Comparison of ENCODE assay signal across 1 cellular context in the genomic region with DNA sequence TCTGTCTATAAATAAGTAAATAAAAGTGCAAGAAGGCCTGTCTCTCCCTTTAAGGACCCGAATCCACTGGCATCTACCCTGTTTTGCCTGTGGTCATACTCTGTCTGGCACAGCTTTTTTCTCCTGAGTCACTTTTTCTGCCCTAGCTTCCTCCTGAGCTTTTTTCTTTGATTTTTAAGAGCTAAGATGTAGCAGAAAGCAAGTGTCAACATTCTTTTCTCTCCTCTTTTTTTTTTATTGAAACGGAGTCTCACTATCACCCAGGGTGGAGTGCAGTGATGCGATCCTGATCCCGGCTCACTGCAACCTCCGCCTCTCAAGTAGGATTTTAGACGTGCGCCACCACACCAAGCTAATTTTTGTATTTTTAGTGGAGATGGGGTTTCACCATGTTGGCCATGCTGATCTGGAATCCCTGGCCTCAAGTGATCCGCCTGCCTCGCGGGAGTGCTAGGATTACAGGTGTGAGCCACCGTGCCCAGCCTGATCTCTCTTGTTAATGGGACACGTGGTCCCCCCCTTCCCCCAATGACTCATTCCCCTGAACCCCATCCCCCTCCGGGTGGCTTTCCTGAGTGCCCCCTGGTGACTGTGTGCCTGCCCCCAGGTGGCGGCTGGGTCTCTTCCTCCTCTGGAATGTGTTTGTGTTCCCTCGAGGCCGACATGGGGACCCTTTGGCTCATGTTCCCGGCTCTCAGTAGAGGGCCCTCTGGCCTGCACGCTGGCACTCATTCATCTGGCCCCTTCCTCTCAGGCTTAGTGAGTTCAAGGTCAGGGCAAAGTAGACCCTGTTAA.
TF ChIP-seq lines count a peak whose summit lies in the region.

No MANE protein-coding gene starts in this region.

TF ChIP-seq in SK-N-SH treated with all-trans-retinoic acid at 6 μM for 48 hours, 23 proteins besides CTCF, POLR2A, EP300 and RAD21 (continued from another document):
- TF ChIP-seq, protein P1, sequence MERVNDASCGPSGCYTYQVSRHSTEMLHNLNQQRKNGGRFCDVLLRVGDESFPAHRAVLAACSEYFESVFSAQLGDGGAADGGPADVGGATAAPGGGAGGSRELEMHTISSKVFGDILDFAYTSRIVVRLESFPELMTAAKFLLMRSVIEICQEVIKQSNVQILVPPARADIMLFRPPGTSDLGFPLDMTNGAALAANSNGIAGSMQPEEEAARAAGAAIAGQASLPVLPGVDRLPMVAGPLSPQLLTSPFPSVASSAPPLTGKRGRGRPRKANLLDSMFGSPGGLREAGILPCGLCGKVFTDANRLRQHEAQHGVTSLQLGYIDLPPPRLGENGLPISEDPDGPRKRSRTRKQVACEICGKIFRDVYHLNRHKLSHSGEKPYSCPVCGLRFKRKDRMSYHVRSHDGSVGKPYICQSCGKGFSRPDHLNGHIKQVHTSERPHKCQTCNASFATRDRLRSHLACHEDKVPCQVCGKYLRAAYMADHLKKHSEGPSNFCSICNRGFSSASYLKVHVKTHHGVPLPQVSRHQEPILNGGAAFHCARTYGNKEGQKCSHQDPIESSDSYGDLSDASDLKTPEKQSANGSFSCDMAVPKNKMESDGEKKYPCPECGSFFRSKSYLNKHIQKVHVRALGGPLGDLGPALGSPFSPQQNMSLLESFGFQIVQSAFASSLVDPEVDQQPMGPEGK (CRISPR knock-in tag; IDR thresholded peaks at IDR 0.05; ENCODE audit: borderline replicate concordance): no peak
- no peak for TF ChIP-seq ARNTL (CRISPR knock-in tag; IDR thresholded peaks at IDR 0.05; ENCODE audit: borderline replicate concordance, low read depth)
- TF ChIP-seq, protein P2, sequence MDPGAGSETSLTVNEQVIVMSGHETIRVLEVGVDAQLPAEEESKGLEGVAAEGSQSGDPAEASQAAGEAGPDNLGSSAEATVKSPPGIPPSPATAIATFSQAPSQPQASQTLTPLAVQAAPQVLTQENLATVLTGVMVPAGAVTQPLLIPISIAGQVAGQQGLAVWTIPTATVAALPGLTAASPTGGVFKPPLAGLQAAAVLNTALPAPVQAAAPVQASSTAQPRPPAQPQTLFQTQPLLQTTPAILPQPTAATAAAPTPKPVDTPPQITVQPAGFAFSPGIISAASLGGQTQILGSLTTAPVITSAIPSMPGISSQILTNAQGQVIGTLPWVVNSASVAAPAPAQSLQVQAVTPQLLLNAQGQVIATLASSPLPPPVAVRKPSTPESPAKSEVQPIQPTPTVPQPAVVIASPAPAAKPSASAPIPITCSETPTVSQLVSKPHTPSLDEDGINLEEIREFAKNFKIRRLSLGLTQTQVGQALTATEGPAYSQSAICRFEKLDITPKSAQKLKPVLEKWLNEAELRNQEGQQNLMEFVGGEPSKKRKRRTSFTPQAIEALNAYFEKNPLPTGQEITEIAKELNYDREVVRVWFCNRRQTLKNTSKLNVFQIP (CRISPR knock-in tag; IDR thresholded peaks at IDR 0.05; ENCODE audit: borderline replicate concordance, low read depth): no peak
